Comparison of ENCODE assay signal across 23 cellular contexts in the genomic region with DNA sequence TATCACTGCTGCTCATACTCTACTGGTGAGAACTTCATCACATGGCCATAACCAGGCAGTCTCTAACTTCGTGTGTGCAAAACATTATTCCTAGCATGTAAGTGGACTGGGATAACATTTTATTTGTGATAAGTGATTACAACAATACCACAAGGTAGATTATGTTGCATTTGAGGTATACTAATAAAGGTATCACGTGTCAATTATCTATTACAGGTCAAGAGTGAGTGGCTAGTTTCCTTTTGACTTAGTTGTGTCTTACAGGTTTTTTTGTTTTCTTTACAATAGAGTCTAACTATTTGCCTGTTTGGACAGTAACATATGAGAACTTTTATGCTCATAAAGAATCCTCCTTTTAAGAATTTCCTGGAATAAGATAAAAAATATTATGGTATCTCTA.
DNase-seq lines count a peak whose midpoint lies in the region; ATAC-seq and TF ChIP-seq lines count a peak whose summit lies in the region.
"Had no signal": no experiment of that assay in that cellular context is flagged by ENCODE, and none has a peak within 500 bp of the region (broad histone marks: within the 10 kb centered on the region; RNA-seq: fewer than 3 reads in every experiment).

No MANE protein-coding gene starts in this region.

- H3K27me3 Mint-ChIP-seq in natural killer cell (ENCODE audit: low read depth in 2 of 2) = no peaks in the 10 kb centered on the region
- H3K27me3 Mint-ChIP-seq: activated naive CD4-positive, alpha-beta T cell treated with anti-CD3 and anti-CD28 coated beads, Interleukin-2, amount 10 ng/mL, durations not matched to agents 7 days and 5 days; activated T-cell treated with anti-CD3 and anti-CD28 coated beads, Interleukin-2, amount 50 U/mL, for 24 hours; naive thymus-derived CD4-positive, alpha-beta T cell; stimulated activated memory B cell treated with anti-CD40 and anti-IgM and Interleukin-4, amounts not matched to agents 10 μg/mL and 1 μg/mL and 100 μg/mL, for 72 hours had no signal

- H3K9me2 ChIP-seq in PC-9 (ENCODE audit: insufficient read depth) = no peaks in the 10 kb centered on the region

- intact Hi-C loops in PC-9 (cut with micrococcal nuclease; ENCODE audit: unreplicated experiment) = no loop called here
- intact Hi-C loops in natural killer cell (cut with micrococcal nuclease) = no loop called here

- no peaks in the 10 kb centered on the region for H3K36me3 Mint-ChIP-seq in natural killer cell
- H3K36me3 Mint-ChIP-seq: activated naive CD4-positive, alpha-beta T cell treated with anti-CD3 and anti-CD28 coated beads, Interleukin-2, amount 10 ng/mL, durations not matched to agents 7 days and 5 days; stimulated activated memory B cell treated with anti-CD40 and anti-IgM and Interleukin-4, amounts not matched to agents 10 μg/mL and 1 μg/mL and 100 μg/mL, for 72 hours had no signal

- H3K79me2 ChIP-seq in PC-9 (ENCODE audit: low read depth) (no peaks in the 10 kb centered on the region), parathyroid adenoma (no peaks in the 10 kb centered on the region)

- H3K4me2 ChIP-seq in PC-9 = no peak overlapping the region
- H3K4me2 ChIP-seq in parathyroid adenoma (ENCODE audit: low read length) = no peak overlapping the region

- no TSS peak for BruUV-seq in PC-9 (replicated peaks; lab: Mats Ljungman, UMichigan)

- H3K4me1 Mint-ChIP-seq in natural killer cell = no peaks in the 10 kb centered on the region
- H3K4me1 Mint-ChIP-seq: activated naive CD4-positive, alpha-beta T cell treated with anti-CD3 and anti-CD28 coated beads, Interleukin-2, amount 10 ng/mL, durations not matched to agents 7 days and 5 days; stimulated activated memory B cell treated with anti-CD40 and anti-IgM and Interleukin-4, amounts not matched to agents 10 μg/mL and 1 μg/mL and 100 μg/mL, for 72 hours had no signal

- H3K4me3 ChIP-seq in PC-9 = no peak overlapping the region
- H3K4me3 ChIP-seq in parathyroid adenoma (ENCODE audit: low read depth, low read length) = no peak overlapping the region
- H3K4me3 ChIP-seq: gastrocnemius medialis, ovary, thoracic aorta had no signal

- TF ChIP-seq CTCF in PC-9 (conservative IDR thresholded peaks at IDR 0.05) (no peak), parathyroid adenoma (IDR thresholded peaks at IDR 0.05) (no peak), natural killer cell (IDR thresholded peaks at IDR 0.05) (no peak)

- no peaks in the 10 kb centered on the region for H3K27me3 ChIP-seq in PC-9 (ENCODE audit: insufficient read depth, low read depth)
- no peaks in the 10 kb centered on the region for H3K27me3 ChIP-seq in parathyroid adenoma (ENCODE audit: control insufficient read depth, insufficient read depth, low read length)
- H3K27me3 ChIP-seq: gastrocnemius medialis, ovary had no signal

- CTCF ChIA-PET in PC-9 (lab: Charles Lee) = no interaction called here

- H3K9me3 ChIP-seq in PC-9 (ENCODE audit: insufficient read depth, low read depth) (no peaks in the 10 kb centered on the region; the same call in 1 of the 2 replicates), parathyroid adenoma (ENCODE audit: control insufficient read depth, low read length) (no peaks in the 10 kb centered on the region)
- H3K9me3 ChIP-seq: gastrocnemius medialis, ovary, thoracic aorta had no signal

- H3K36me3 ChIP-seq in PC-9 (ENCODE audit: low read depth) = no peaks in the 10 kb centered on the region
- no peaks in the 10 kb centered on the region for H3K36me3 ChIP-seq in parathyroid adenoma (ENCODE audit: control insufficient read depth, insufficient read depth, low read length)
- H3K36me3 ChIP-seq: gastrocnemius medialis, ovary, thoracic aorta had no signal

- peak; percentile 28 for ATAC-seq in GM18867 (IDR thresholded peaks at IDR 0.05; ENCODE audit: unreplicated experiment)
- peak; percentile 36 for ATAC-seq in HG02852 (IDR thresholded peaks at IDR 0.05; ENCODE audit: unreplicated experiment)
- no peak for ATAC-seq in natural killer cell
- no peak for ATAC-seq in esophagus mucosa
- ATAC-seq: activated CD8-positive, alpha-beta T cell treated with anti-CD3 and anti-CD28 coated beads, Interleukin-2, amount 10 ng/mL, durations not matched to agents 7 days and 5 days; gastrocnemius medialis; naive thymus-derived CD4-positive, alpha-beta T cell; sciatic nerve; stimulated activated memory B cell treated with anti-CD40 and anti-IgM and Interleukin-4, amounts not matched to agents 10 μg/mL and 1 μg/mL and 100 μg/mL, for 72 hours had no signal

- no peak overlapping the region for H2AFZ ChIP-seq in PC-9
- H2AFZ ChIP-seq in parathyroid adenoma = peak overlapping the region; percentile 13

- H3K27ac Mint-ChIP-seq in natural killer cell = no peak overlapping the region
- H3K27ac Mint-ChIP-seq: activated CD8-positive, alpha-beta T cell treated with anti-CD3 and anti-CD28 coated beads, Interleukin-2, amount 10 ng/mL, durations not matched to agents 7 days and 5 days; activated naive CD4-positive, alpha-beta T cell treated with anti-CD3 and anti-CD28 coated beads, Interleukin-2, amount 10 ng/mL, durations not matched to agents 7 days and 5 days; activated T-cell treated with anti-CD3 and anti-CD28 coated beads, Interleukin-2, amount 50 U/mL, for 24 hours; naive thymus-derived CD4-positive, alpha-beta T cell; stimulated activated memory B cell treated with anti-CD40 and anti-IgM and Interleukin-4, amounts not matched to agents 10 μg/mL and 1 μg/mL and 100 μg/mL, for 72 hours had no signal

- H3K27ac ChIP-seq in PC-9 (peak overlapping the region; percentile 76), parathyroid adenoma (no peak overlapping the region)
- H3K27ac ChIP-seq: gastrocnemius medialis, ovary, thoracic aorta had no signal

- H3K4me3 Mint-ChIP-seq in natural killer cell = no peak overlapping the region
- H3K4me3 Mint-ChIP-seq: activated CD8-positive, alpha-beta T cell treated with anti-CD3 and anti-CD28 coated beads, Interleukin-2, amount 10 ng/mL, durations not matched to agents 7 days and 5 days; activated naive CD4-positive, alpha-beta T cell treated with anti-CD3 and anti-CD28 coated beads, Interleukin-2, amount 10 ng/mL, durations not matched to agents 7 days and 5 days; activated T-cell treated with anti-CD3 and anti-CD28 coated beads, Interleukin-2, amount 50 U/mL, for 24 hours; naive thymus-derived CD4-positive, alpha-beta T cell; stimulated activated memory B cell treated with anti-CD40 and anti-IgM and Interleukin-4, amounts not matched to agents 10 μg/mL and 1 μg/mL and 100 μg/mL, for 72 hours had no signal

- no peak overlapping the region for H3K9ac ChIP-seq in parathyroid adenoma

- POLR2A ChIA-PET in PC-9 (lab: Charles Lee; ENCODE audit: unreplicated experiment) = no interaction called here

- H3K4me1 ChIP-seq in PC-9 (replicated peaks; ENCODE audit: insufficient read depth) (peaks cover 18% of the 10 kb centered on the region), parathyroid adenoma (peaks cover 63% of the 10 kb centered on the region)
- H3K4me1 ChIP-seq: gastrocnemius medialis had no signal

- H4K20me1 ChIP-seq in PC-9 (ENCODE audit: insufficient read depth) = no peaks in the 10 kb centered on the region

- DNase-seq in PC-9 (no peak), natural killer cell (no peak), mesenteric fat pad (ENCODE audit: low spot score) (no peak)
- no peak for DNase-seq in stimulated activated CD4-positive, alpha-beta T cell treated with anti-CD3 and anti-CD28 coated beads, Interleukin-15, amount 100 ng/mL, for 24 hours
- DNase-seq: activated CD8-positive, alpha-beta T cell treated with anti-CD3 and anti-CD28 coated beads, Interleukin-2, amount 10 ng/mL, durations not matched to agents 7 days and 5 days; activated naive CD4-positive, alpha-beta T cell treated with anti-CD3 and anti-CD28 coated beads, Interleukin-2, amount 10 ng/mL, durations not matched to agents 7 days and 5 days; activated T-cell treated with anti-CD3 and anti-CD28 coated beads, Interleukin-2, amount 50 U/mL, for 24 hours; central memory CD4-positive, alpha-beta T cell; erythroblast; gastrocnemius medialis; Kasumi-1; naive thymus-derived CD4-positive, alpha-beta T cell; NCI-H1048; NCI-H524 treated with DMSO at 0.1 percent for 48 hours; ovary; SW 1271 had no signal

- H3K9me3 Mint-ChIP-seq in natural killer cell = peaks cover 11 to 13% of the 10 kb centered on the region in 2 donors

- peaks cover 6% of the 10 kb centered on the region; the same call in 1 of the 2 replicates for H3F3A ChIP-seq in PC-9 (ENCODE audit: insufficient read depth, low read depth)

Comparison
In these comparisons a context has a peak if more than half of its experiments do, and no peak if none do; other contexts are left out.
1. ATAC-seq: peak in GM18867 (single experiment) and HG02852 (single experiment); none in natural killer cell (0 of 3) and esophagus mucosa (single experiment).